Comparison of ENCODE assay signal across 1 cellular context in genomic region chr9:27154923-27155322, GRCh38.
A peak's percentile ranks its signal among the peaks of the same experiment; 100 is the strongest.
TF ChIP-seq lines count a peak whose summit lies in the region.

No MANE protein-coding gene starts in this region.

TF ChIP-seq in SK-N-SH, 30 proteins besides CTCF, POLR2A, EP300 and RAD21 (continued from another document):
- TF ChIP-seq PBX3 (IDR thresholded peaks at IDR 0.05) = peak; percentile 87
- TF ChIP-seq, protein P1, sequence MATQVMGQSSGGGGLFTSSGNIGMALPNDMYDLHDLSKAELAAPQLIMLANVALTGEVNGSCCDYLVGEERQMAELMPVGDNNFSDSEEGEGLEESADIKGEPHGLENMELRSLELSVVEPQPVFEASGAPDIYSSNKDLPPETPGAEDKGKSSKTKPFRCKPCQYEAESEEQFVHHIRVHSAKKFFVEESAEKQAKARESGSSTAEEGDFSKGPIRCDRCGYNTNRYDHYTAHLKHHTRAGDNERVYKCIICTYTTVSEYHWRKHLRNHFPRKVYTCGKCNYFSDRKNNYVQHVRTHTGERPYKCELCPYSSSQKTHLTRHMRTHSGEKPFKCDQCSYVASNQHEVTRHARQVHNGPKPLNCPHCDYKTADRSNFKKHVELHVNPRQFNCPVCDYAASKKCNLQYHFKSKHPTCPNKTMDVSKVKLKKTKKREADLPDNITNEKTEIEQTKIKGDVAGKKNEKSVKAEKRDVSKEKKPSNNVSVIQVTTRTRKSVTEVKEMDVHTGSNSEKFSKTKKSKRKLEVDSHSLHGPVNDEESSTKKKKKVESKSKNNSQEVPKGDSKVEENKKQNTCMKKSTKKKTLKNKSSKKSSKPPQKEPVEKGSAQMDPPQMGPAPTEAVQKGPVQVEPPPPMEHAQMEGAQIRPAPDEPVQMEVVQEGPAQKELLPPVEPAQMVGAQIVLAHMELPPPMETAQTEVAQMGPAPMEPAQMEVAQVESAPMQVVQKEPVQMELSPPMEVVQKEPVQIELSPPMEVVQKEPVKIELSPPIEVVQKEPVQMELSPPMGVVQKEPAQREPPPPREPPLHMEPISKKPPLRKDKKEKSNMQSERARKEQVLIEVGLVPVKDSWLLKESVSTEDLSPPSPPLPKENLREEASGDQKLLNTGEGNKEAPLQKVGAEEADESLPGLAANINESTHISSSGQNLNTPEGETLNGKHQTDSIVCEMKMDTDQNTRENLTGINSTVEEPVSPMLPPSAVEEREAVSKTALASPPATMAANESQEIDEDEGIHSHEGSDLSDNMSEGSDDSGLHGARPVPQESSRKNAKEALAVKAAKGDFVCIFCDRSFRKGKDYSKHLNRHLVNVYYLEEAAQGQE (IDR thresholded peaks at IDR 0.05; ENCODE audit: low read depth, low read length) = 0 out of 2 replicates have a peak, but pooled peaks have one; percentile 42
- no peak for TF ChIP-seq EZH2phosphoT487 (IDR thresholded peaks at IDR 0.05; ENCODE audit: borderline replicate concordance, low read depth)
